In the genomic region with DNA sequence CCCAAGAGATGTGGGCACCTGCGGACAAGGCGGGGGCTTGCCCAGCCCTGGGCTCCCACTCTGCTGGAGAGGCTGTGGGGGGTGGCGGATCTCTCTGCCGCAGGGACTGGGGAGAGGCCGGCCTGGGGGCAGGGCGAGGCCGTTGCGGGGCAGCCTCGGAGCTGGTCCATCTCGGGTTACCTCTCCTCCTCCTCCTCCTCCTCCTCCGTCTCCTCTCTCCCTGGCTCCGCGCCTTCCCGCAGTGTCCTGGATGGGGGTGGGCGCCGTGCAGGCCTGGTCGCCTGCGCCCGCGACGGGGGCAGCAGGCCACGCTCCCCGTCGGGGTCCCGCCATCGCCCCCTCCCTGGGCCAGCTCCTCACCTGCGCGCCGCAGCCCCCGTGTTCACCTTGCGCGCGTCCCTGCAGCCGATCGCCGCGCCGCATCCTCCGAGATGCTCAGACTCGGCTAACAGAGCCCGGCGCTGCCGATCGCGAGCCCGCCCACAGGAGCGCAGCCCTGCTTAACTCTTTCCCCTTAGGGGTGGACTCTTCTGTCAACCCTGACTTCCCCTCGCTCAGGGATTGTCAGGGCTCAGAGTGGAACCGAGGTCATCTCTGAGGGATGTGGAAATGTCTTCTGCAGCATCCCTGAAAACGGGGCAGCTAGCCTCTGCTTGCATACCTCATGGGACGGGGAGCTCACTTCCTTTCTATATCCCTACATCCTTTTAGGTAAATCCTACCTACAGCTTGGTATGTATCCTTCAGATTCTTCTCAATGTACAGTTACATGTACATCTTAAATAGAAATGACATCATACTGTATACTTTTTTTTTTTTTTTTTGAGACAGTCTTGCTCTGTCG, we compare ENCODE assay signal across 8 cellular contexts. TPM values are rescaled to one million over a fixed set of nuclear protein-coding genes. Genes with fewer than 3 reads are reported as not detected.
DNase-seq lines count a peak whose midpoint lies in the region; ATAC-seq and TF ChIP-seq lines count a peak whose summit lies in the region.

A gene (minus strand): TSS at position 447 of the 844 bp plus-strand sequence. CDS start 2,293 bp downstream, outside the sequence.

- TF ChIP-seq CTCF in AG10803 (conservative IDR thresholded peaks at IDR 0.05; ENCODE audit: low read length) = no peak

- peak; percentile 59 for ATAC-seq in GM18858 (IDR thresholded peaks at IDR 0.05; ENCODE audit: unreplicated experiment)
- peak; percentile 61 for ATAC-seq in HG03095 (IDR thresholded peaks at IDR 0.05; ENCODE audit: unreplicated experiment)
- peak; percentile 57 to 61 for ATAC-seq in left cardiac atrium
- peak; percentile 41 for ATAC-seq in sciatic nerve
- ATAC-seq in HG03469 (IDR thresholded peaks at IDR 0.05; ENCODE audit: unreplicated experiment) = no peak

- DNase-seq in AG10803 (ENCODE audit: low read depth) (peak; percentile 28), RPMI8226 (peak; percentile 62), left cardiac atrium (peak; percentile 42), sciatic nerve (ENCODE audit: low spot score) (no peak)
- DNase-seq in activated naive CD4-positive, alpha-beta T cell treated with anti-CD3 and anti-CD28 coated beads, Interleukin-2, amount 50 U/mL, for 16 hours = peak; percentile 71

- peak within 1 kb of the TSS; percentile 65 for H3K4me3 ChIP-seq in AG10803 (ENCODE audit: low read length)

- intact Hi-C loops in left cardiac atrium (cut with DNase I) = no loop called here
- intact Hi-C loops in sciatic nerve (cut with DNase I) = no loop called here

RNA-seq across cellular contexts. Expression of the gene that starts here (rescaled TPM):
- 1 to 10 TPM in 1 of 2 donors, under 1 TPM in 1; 0.97 to 1.4 TPM for total RNA-seq in left cardiac atrium
- total RNA-seq in sciatic nerve = 1.5 TPM
